ENCODE assay signal across 3 cellular contexts in genomic region chr16:79786389-79786788, GRCh38.
TF ChIP-seq lines count a peak whose summit lies in the region.

No MANE protein-coding gene starts in this region.

TF ChIP-seq in HEK293, 187 proteins besides CTCF, POLR2A, EP300 and RAD21:
- 0 out of 2 replicates have a peak, but pooled peaks have one; percentile 34 for TF ChIP-seq YY2 (tag by site-specific recombination; IDR thresholded peaks at IDR 0.05)
- no peak for TF ChIP-seq PBX3 (CRISPR knock-in tag; IDR thresholded peaks at IDR 0.05)
- TF ChIP-seq ZNF239 (tag by site-specific recombination; IDR thresholded peaks at IDR 0.05) = peak; percentile 58; the same call in 1 of the 2 replicates
- no peak for TF ChIP-seq HIC1 (tag by site-specific recombination; IDR thresholded peaks at IDR 0.05)
TF ChIP-seq in HEK293: peak in this region for 2.

TF ChIP-seq in IMR-90, 13 proteins besides CTCF, POLR2A, EP300 and RAD21 (continued from another document):
- TF ChIP-seq MXI1 (IDR thresholded peaks at IDR 0.05; ENCODE audit: borderline replicate concordance, low read depth, low read length) = no peak
- TF ChIP-seq MAFK (IDR thresholded peaks at IDR 0.05; ENCODE audit: low read depth, low read length) = no peak
- no peak for TF ChIP-seq RCOR1 (IDR thresholded peaks at IDR 0.05; ENCODE audit: insufficient replicate concordance, low read length)
- TF ChIP-seq CEBPB (IDR thresholded peaks at IDR 0.05; ENCODE audit: low read depth, low read length) = no peak
- no peak for TF ChIP-seq SMC3 (IDR thresholded peaks at IDR 0.05; ENCODE audit: low read depth, low read length)
- no peak for TF ChIP-seq ELK1 (IDR thresholded peaks at IDR 0.05; ENCODE audit: borderline replicate concordance, low read depth, low read length)
- no peak for TF ChIP-seq FOS (IDR thresholded peaks at IDR 0.05; ENCODE audit: low read depth, low read length)
- TF ChIP-seq NFE2L2 (IDR thresholded peaks at IDR 0.05; ENCODE audit: low read depth, low read length) = no peak
- TF ChIP-seq BHLHE40 (IDR thresholded peaks at IDR 0.05; ENCODE audit: low read depth, low read length) = no peak
- no peak for TF ChIP-seq MAZ (IDR thresholded peaks at IDR 0.05; ENCODE audit: borderline replicate concordance, low read depth, low read length)
- no peak for TF ChIP-seq RFX5 (IDR thresholded peaks at IDR 0.05; ENCODE audit: low read depth, low read length)
- no peak for TF ChIP-seq USF2 (IDR thresholded peaks at IDR 0.05; ENCODE audit: low read depth, low read length)

TF ChIP-seq in H1, 55 proteins besides CTCF, POLR2A, EP300 and RAD21 (continued from another document):
- no peak for TF ChIP-seq CHD7 (IDR thresholded peaks at IDR 0.05; ENCODE audit: insufficient replicate concordance, low read length)
- TF ChIP-seq EZH2 (IDR thresholded peaks at IDR 0.05; ENCODE audit: low read depth, low read length, severe bottlenecking) = no peak
